In the genomic region with DNA sequence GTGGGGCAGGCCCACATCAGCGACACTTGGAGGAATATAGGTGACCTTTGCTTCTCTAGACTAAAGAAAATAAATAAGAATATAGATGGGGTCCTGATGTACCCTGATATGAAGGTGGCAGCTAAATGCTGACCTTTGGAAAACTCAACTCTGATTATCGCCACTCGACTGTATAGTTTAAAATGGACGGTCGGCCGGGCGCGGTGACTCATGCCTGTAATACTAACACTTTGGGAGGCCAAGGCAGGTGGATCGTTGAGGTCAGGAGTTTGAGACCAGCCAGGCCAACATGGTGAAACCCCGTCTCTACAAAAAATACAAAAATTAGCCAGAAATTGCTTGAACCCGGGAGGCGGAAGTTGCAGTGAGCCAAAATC, we compare ENCODE assay signal across 25 cellular contexts.
"Had no signal": no experiment of that assay in that cellular context is flagged by ENCODE, and none has a peak within 500 bp of the region (broad histone marks: within the 10 kb centered on the region; RNA-seq: fewer than 3 reads in every experiment).

No MANE protein-coding gene starts in this region.

- H3K27me3 Mint-ChIP-seq: activated B cell treated with CpG ODN at 0.5 μM for 24 hours; activated CD4-positive, alpha-beta T cell treated with anti-CD3 and anti-CD28 coated beads for 36 hours; activated naive CD8-positive, alpha-beta T cell treated with anti-CD3 and anti-CD28 coated beads for 36 hours; effector memory CD8-positive, alpha-beta T cell; memory B cell; naive B cell; T-helper 17 cell had no signal

- H3K4me3 ChIP-seq: colonic mucosa, dorsolateral prefrontal cortex, gastroesophageal sphincter, sigmoid colon, testis, upper lobe of right lung had no signal

- H3K27ac Mint-ChIP-seq: activated B cell treated with CpG ODN at 0.5 μM for 24 hours; activated CD4-positive, alpha-beta T cell treated with anti-CD3 and anti-CD28 coated beads for 36 hours; activated naive CD8-positive, alpha-beta T cell treated with anti-CD3 and anti-CD28 coated beads for 36 hours; effector memory CD8-positive, alpha-beta T cell; memory B cell; T-helper 17 cell had no signal

- H3K27ac ChIP-seq: colonic mucosa, dorsolateral prefrontal cortex, gastroesophageal sphincter, sigmoid colon, testis, upper lobe of right lung had no signal

- H3K4me3 Mint-ChIP-seq: activated B cell treated with CpG ODN at 0.5 μM for 24 hours; activated CD4-positive, alpha-beta T cell treated with anti-CD3 and anti-CD28 coated beads for 36 hours; activated naive CD8-positive, alpha-beta T cell treated with anti-CD3 and anti-CD28 coated beads for 36 hours; effector memory CD8-positive, alpha-beta T cell; memory B cell; T-helper 17 cell had no signal

- H3K36me3 ChIP-seq: colonic mucosa had no signal

- DNase-seq: activated B cell treated with CpG ODN at 0.5 μM for 24 hours; activated CD4-positive, alpha-beta T cell treated with anti-CD3 and anti-CD28 coated beads for 36 hours; activated CD4-positive, alpha-beta T cell treated with anti-CD3 and anti-CD28 coated beads, Interleukin-2, amount 50 U/mL, for 48 hours; activated CD8-positive, alpha-beta memory T cell treated with anti-CD3 and anti-CD28 coated beads, Interleukin-2, amount 50 U/mL, for 48 hours; activated naive CD4-positive, alpha-beta T cell treated with Interleukin-2 at 50 U/mL for 16 hours; activated naive CD8-positive, alpha-beta T cell treated with anti-CD3 and anti-CD28 coated beads for 36 hours; activated T-cell treated with anti-CD3 and anti-CD28 coated beads, Interleukin-2, amount 50 U/mL, for 48 hours; colonic mucosa; dorsolateral prefrontal cortex; effector memory CD8-positive, alpha-beta T cell; head of caudate nucleus; hypothalamus; left cardiac atrium; naive B cell; occipital lobe; sigmoid colon; stimulated activated CD4-positive, alpha-beta T cell treated with anti-CD3 and anti-CD28 coated beads, Interleukin-4, amount 100 ng/mL, for 1 hour; stimulated activated naive CD4-positive, alpha-beta T cell; T-helper 17 cell; testis; upper lobe of right lung had no signal

- H3K9me3 ChIP-seq: colonic mucosa, gastroesophageal sphincter, sigmoid colon, testis, upper lobe of right lung had no signal

- H3K9me3 Mint-ChIP-seq: activated B cell treated with CpG ODN at 0.5 μM for 24 hours; activated naive CD8-positive, alpha-beta T cell treated with anti-CD3 and anti-CD28 coated beads for 36 hours; effector memory CD8-positive, alpha-beta T cell; memory B cell; naive B cell had no signal

- H3K27me3 ChIP-seq: colonic mucosa, dorsolateral prefrontal cortex, gastroesophageal sphincter, sigmoid colon, testis, upper lobe of right lung had no signal

- H3K4me1 ChIP-seq: colonic mucosa, gastroesophageal sphincter, sigmoid colon, upper lobe of right lung had no signal

- FAIRE-seq: bronchial epithelial cell, endothelial cell of umbilical vein had no signal

- ATAC-seq: effector memory CD8-positive, alpha-beta T cell; gastroesophageal sphincter; T-helper 17 cell had no signal
